8 cellular contexts compared by ENCODE assay signal in the genomic region with DNA sequence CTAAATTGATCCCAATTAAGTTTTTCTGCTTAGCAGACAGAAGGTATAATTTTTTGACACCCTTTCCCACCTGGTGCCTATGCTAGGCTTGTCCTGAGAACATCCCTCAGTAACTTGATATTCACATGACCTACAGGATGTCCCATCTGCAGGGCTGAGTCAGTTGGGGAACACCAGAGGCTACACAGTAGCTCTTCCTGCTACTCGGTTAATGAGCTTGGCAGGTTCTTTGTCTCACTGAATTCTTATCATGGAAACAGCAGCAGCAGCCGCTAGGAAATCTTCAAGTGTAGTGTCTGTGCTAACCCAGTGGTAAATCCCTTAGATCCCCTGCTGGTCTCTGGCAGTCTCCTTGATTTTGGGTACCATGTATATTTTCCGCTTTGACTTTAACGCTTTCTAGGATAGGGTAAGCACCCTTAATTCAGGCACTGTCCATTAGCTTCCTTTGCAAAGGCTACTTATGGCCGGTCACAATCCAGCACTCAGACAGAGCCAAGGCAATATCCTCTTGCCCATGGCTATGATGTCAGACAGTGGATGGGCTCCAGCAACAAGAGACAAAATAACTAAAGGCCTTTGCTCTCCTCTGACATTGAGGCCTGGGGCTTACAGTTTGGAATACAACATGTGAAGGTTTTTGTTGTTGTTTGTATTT. TPM values are rescaled to one million over a fixed set of nuclear protein-coding genes. Genes with fewer than 3 reads are reported as not detected.
DNase-seq lines count a peak whose midpoint lies in the region; ATAC-seq and TF ChIP-seq lines count a peak whose summit lies in the region.

No MANE protein-coding gene starts in this region.

- no peaks in the 10 kb centered on the region for H3K9me3 ChIP-seq in BE2C

- H3K36me3 ChIP-seq in BE2C: no peaks in the 10 kb centered on the region

- no peak for TF ChIP-seq CTCF in BE2C (IDR thresholded peaks at IDR 0.05; ENCODE audit: low read depth, low read length)

- peak; percentile 28 to 75 for DNase-seq in NCI-H524 (lab: John Stamatoyannopoulos, UW)
- DNase-seq in fibroblast of gingiva (ENCODE audit: low read depth): peak; percentile 11
- DNase-seq in pons (ENCODE audit: low spot score): peak; percentile 83
- no peak for DNase-seq in activated CD8-positive, alpha-beta memory T cell treated with anti-CD3 and anti-CD28 coated beads, Interleukin-2, amount 50 U/mL, for 4 hours
- no peak for DNase-seq in NCI-H1092 (lab: John Stamatoyannopoulos, UW)
- DNase-seq in BE2C: no peak
- no peak for DNase-seq in inferior parietal cortex (ENCODE audit: extremely low spot score)

- no peak overlapping the region for H3K4me3 ChIP-seq in BE2C (ENCODE audit: low read depth, low read length)

- peak; percentile 16 for ATAC-seq in GM18498 (IDR thresholded peaks at IDR 0.05; ENCODE audit: unreplicated experiment)

- H3K4me1 ChIP-seq in BE2C: no peaks in the 10 kb centered on the region

- H3K27me3 ChIP-seq in BE2C: no peaks in the 10 kb centered on the region

RNA-seq across cellular contexts. Expression of gene MRPL16, which starts 8.5 kb away (rescaled TPM):
- 45.0 TPM for polyA plus RNA-seq in BE2C (2012; ENCODE audit: insufficient read depth, insufficient read length, low read depth)

RNA-seq across cellular contexts. Expression of gene CBLIF, which starts 43.2 kb away (rescaled TPM):
- polyA plus RNA-seq in BE2C (2012; ENCODE audit: insufficient read depth, insufficient read length, low read depth): not detected

RNA-seq across cellular contexts. Expression of gene STX3, which starts 46.9 kb away (rescaled TPM):
- 7.8 TPM for polyA plus RNA-seq in BE2C (2012; ENCODE audit: insufficient read depth, insufficient read length, low read depth)

Comparison
In these comparisons a context has a peak if more than half of its experiments do, and no peak if none do; other contexts are left out.
1. DNase-seq: peak in NCI-H524 (2 of 2), fibroblast of gingiva (single experiment) and pons (single experiment); none in activated CD8-positive, alpha-beta memory T cell treated with anti-CD3 and anti-CD28 coated beads, Interleukin-2, amount 50 U/mL, for 4 hours (single experiment), NCI-H1092 (single experiment), BE2C (single experiment) and inferior parietal cortex (single experiment).